ENCODE assay signal across 15 cellular contexts in genomic region chrX:95885074-95885473, GRCh38.
A peak's percentile ranks its signal among the peaks of the same experiment; 100 is the strongest.
DNase-seq lines count a peak whose midpoint lies in the region; ATAC-seq, FAIRE-seq and TF ChIP-seq lines count a peak whose summit lies in the region.
"Had no signal": no experiment of that assay in that cellular context is flagged by ENCODE, and none has a peak within 500 bp of the region (broad histone marks: within the 10 kb centered on the region; RNA-seq: fewer than 3 reads in every experiment).

No MANE protein-coding gene starts in this region.

- no peaks in the 10 kb centered on the region for H3K79me1 ChIP-seq in mesenchymal stem cell (replicated peaks; ENCODE audit: low read length, poor library complexity, severe bottlenecking)

- 24% methylated on average over 3 of the region's 3 CpGs for WGBS in liver
- 19% methylated on average over 3 of the region's 3 CpGs for WGBS in HepG2 (ENCODE audit: low lambda C conversion rate)
- WGBS in mesenchymal stem cell = 63% methylated on average over 1 of the region's 3 CpGs
- 32% methylated on average over 3 of the region's 3 CpGs for WGBS in esophagus muscularis mucosa

- H3K4me2 ChIP-seq in HepG2 (ENCODE audit: low read depth, low read length) (no peak overlapping the region), mesenchymal stem cell (ENCODE audit: low read length, poor library complexity, severe bottlenecking) (no peak overlapping the region)

- H2BK5ac ChIP-seq in mesenchymal stem cell (ENCODE audit: low read depth, low read length, poor library complexity, severe bottlenecking) = no peak overlapping the region

- TF ChIP-seq POLR2A in HepG2 (IDR thresholded peaks at IDR 0.05; ENCODE audit: insufficient read depth in 1 of 2, low read depth in 2 of 2, low read length in 2 of 2) (no peak), esophagus muscularis mucosa (IDR thresholded peaks at IDR 0.05; ENCODE audit: low read depth) (no peak)

- H3K36me3 ChIP-seq in liver (ENCODE audit: control insufficient read depth in 4 of 4, insufficient read depth in 3 of 4, low read depth in 1 of 4, low read length in 3 of 4) (no peaks in the 10 kb centered on the region), HepG2 (replicated peaks in 1 of 2; ENCODE audit: control insufficient read depth in 1 of 2, insufficient read depth in 2 of 2, low read length in 2 of 2) (no peaks in the 10 kb centered on the region), mesenchymal stem cell (ENCODE audit: control insufficient read depth in 1 of 2, insufficient read depth in 2 of 2, low read depth in 1 of 2, low read length in 2 of 2) (no peaks in the 10 kb centered on the region), esophagus muscularis mucosa (no peaks in the 10 kb centered on the region)
- H3K36me3 ChIP-seq: WERI-Rb-1 had no signal

- no peak overlapping the region for H3K9ac ChIP-seq in liver (ENCODE audit: low read depth in 1 of 2, low read length in 2 of 2)
- no peak overlapping the region for H3K9ac ChIP-seq in HepG2 (ENCODE audit: insufficient read depth, low read depth, low read length)
- H3K9ac ChIP-seq in mesenchymal stem cell (ENCODE audit: low read length) = no peak overlapping the region

- no peak overlapping the region for H2BK12ac ChIP-seq in mesenchymal stem cell (ENCODE audit: low read length in 2 of 2)

- TF ChIP-seq CTCF in liver (IDR thresholded peaks at IDR 0.05; ENCODE audit: low read depth, low read length, missing input control) = no peak
- no peak for TF ChIP-seq CTCF in HepG2 (CRISPR knock-in tag; IDR thresholded peaks at IDR 0.05)
- no peak for TF ChIP-seq CTCF in fibroblast of mammary gland (conservative IDR thresholded peaks at IDR 0.05; ENCODE audit: control insufficient read depth, insufficient read depth, low read depth, low read length)
- no peak for TF ChIP-seq CTCF in esophagus muscularis mucosa (IDR thresholded peaks at IDR 0.05)

- no peak overlapping the region for H2BK15ac ChIP-seq in mesenchymal stem cell (ENCODE audit: low read depth, poor library complexity, severe bottlenecking)

- no peak overlapping the region for H3K4me3 ChIP-seq in liver (ENCODE audit: low read depth in 1 of 3, low read length in 3 of 3)
- H3K4me3 ChIP-seq in HepG2 (replicated peaks in 1 of 3; ENCODE audit: insufficient read depth in 1 of 3, low read depth in 2 of 3, low read length in 3 of 3) = no peak overlapping the region
- no peak overlapping the region for H3K4me3 ChIP-seq in fibroblast of mammary gland (ENCODE audit: control insufficient read depth, low read depth, low read length)
- no peak overlapping the region for H3K4me3 ChIP-seq in mesenchymal stem cell (ENCODE audit: insufficient read depth in 1 of 2, low read depth in 1 of 2, low read length in 2 of 2)
- no peak overlapping the region for H3K4me3 ChIP-seq in esophagus muscularis mucosa

- H3K23ac ChIP-seq in mesenchymal stem cell (ENCODE audit: low read length in 2 of 2) = no peak overlapping the region

- no peak overlapping the region for H4K8ac ChIP-seq in mesenchymal stem cell (ENCODE audit: low read length)

- H2AK5ac ChIP-seq in mesenchymal stem cell (ENCODE audit: low read length, severe bottlenecking) = no peak overlapping the region

- TF ChIP-seq EP300 in HepG2 (IDR thresholded peaks at IDR 0.05; ENCODE audit: low read depth in 2 of 2, low read length in 2 of 2) (no peak), HepG2 (CRISPR knock-in tag; IDR thresholded peaks at IDR 0.05; ENCODE audit: borderline replicate concordance) (no peak), esophagus muscularis mucosa (IDR thresholded peaks at IDR 0.05) (no peak)

- no peak overlapping the region for H3K4ac ChIP-seq in mesenchymal stem cell (ENCODE audit: low read depth in 1 of 2, low read length in 2 of 2)

- no peak for DNase-seq in HepG2 (ENCODE audit: low spot score)
- peak; percentile 55 for DNase-seq in fibroblast of mammary gland (ENCODE audit: low read depth)
- peak; percentile 45 for DNase-seq in mesenchymal stem cell
- DNase-seq in esophagus muscularis mucosa (ENCODE audit: extremely low spot score) = no peak
- DNase-seq in HTR-8/SVneo (ENCODE audit: insufficient read length, low spot score) = no peak
- DNase-seq: activated naive CD4-positive, alpha-beta T cell; HCEC 1CT; islet precursor cell; MM.1S; nephron progenitor cell; WERI-Rb-1 had no signal

- no peaks in the 10 kb centered on the region for H4K20me1 ChIP-seq in HepG2 (ENCODE audit: insufficient read depth, low read length)

- no peak overlapping the region for H4K91ac ChIP-seq in mesenchymal stem cell (ENCODE audit: low read length)

- no TSS peak for BruUV-seq in HepG2 (replicated peaks; lab: Mats Ljungman, UMichigan)

- no peak overlapping the region for H2BK120ac ChIP-seq in mesenchymal stem cell (ENCODE audit: low read depth, low read length)

- TF ChIP-seq RAD21 in liver (IDR thresholded peaks at IDR 0.05) = no peak
- TF ChIP-seq RAD21 in HepG2 (CRISPR knock-in tag; IDR thresholded peaks at IDR 0.05) = no peak

- no peaks in the 10 kb centered on the region for H3K79me2 ChIP-seq in HepG2 (ENCODE audit: insufficient read depth, low read length)

- H3K27ac ChIP-seq in liver (ENCODE audit: low read depth in 1 of 2, low read length in 2 of 2) (peak overlapping the region in 1 of 2 donors; percentile 41), HepG2 (ENCODE audit: extremely low read length, insufficient read depth, low read length) (no peak overlapping the region), mesenchymal stem cell (ENCODE audit: low read length, poor library complexity, severe bottlenecking) (no peak overlapping the region), esophagus muscularis mucosa (replicated peaks in 1 of 4) (peak overlapping the region in 2 of 4 donors; percentile 46 to 51)
- H3K27ac ChIP-seq: WERI-Rb-1 had no signal

- ATAC-seq in HepG2 (no peak), GM19023 (IDR thresholded peaks at IDR 0.05; ENCODE audit: unreplicated experiment) (no peak), HG02973 (IDR thresholded peaks at IDR 0.05; ENCODE audit: unreplicated experiment) (no peak)

- POLR2A ChIA-PET in HepG2 (lab: Yijun Ruan, JAX) = no interaction called here

- in situ Hi-C loops in HepG2 (cut with HindIII; ENCODE audit: extremely low pct_ligation_motif_present, low pct_unique_long_range_greater_than_20kb) = no loop called here

- intact Hi-C loops in HepG2 (cut with micrococcal nuclease; ENCODE audit: unreplicated experiment) (no loop called here), esophagus muscularis mucosa (cut with DNase I) (no loop called here)

- H3K27me3 ChIP-seq in liver (ENCODE audit: control insufficient read depth in 4 of 4, insufficient read depth in 4 of 4, low read length in 3 of 4) = no peaks in the 10 kb centered on the region
- no peaks in the 10 kb centered on the region for H3K27me3 ChIP-seq in HepG2 (ENCODE audit: control insufficient read depth in 1 of 2, insufficient read depth in 2 of 2, low read length in 2 of 2)
- H3K27me3 ChIP-seq in mesenchymal stem cell (ENCODE audit: control insufficient read depth in 1 of 2, insufficient read depth in 1 of 2, low read length in 2 of 2) = peaks cover 0 to 5% of the 10 kb centered on the region in 2 experiments
- H3K27me3 ChIP-seq in esophagus muscularis mucosa = no peaks in the 10 kb centered on the region

- CTCF ChIA-PET in HepG2 (lab: Yijun Ruan, JAX; ENCODE audit: low intra/inter-chr PET ratio, low total read pairs) = no interaction called here

- H2AFZ ChIP-seq in HepG2 (ENCODE audit: low read length) (no peak overlapping the region), mesenchymal stem cell (ENCODE audit: low read depth, low read length) (no peak overlapping the region)

- H3K9me3 ChIP-seq in liver (ENCODE audit: control insufficient read depth in 4 of 4, low read length in 3 of 4) (no peaks in the 10 kb centered on the region), HepG2 (ENCODE audit: low read length) (no peaks in the 10 kb centered on the region), mesenchymal stem cell (ENCODE audit: control insufficient read depth, low read length) (no peaks in the 10 kb centered on the region), esophagus muscularis mucosa (no peaks in the 10 kb centered on the region)

- no peak overlapping the region for H3K14ac ChIP-seq in mesenchymal stem cell (ENCODE audit: low read length in 2 of 2)

- peaks cover 0 to 8% (median 0%) of the 10 kb centered on the region in 4 donors for H3K4me1 ChIP-seq in liver (ENCODE audit: control insufficient read depth in 4 of 4, insufficient read depth in 4 of 4, low read length in 3 of 4)
- H3K4me1 ChIP-seq in HepG2 (ENCODE audit: insufficient read depth, low read length) = no peaks in the 10 kb centered on the region
- no peaks in the 10 kb centered on the region for H3K4me1 ChIP-seq in mesenchymal stem cell (ENCODE audit: control insufficient read depth, insufficient read depth, low read depth, low read length)
- H3K4me1 ChIP-seq in esophagus muscularis mucosa = peaks cover 0 to 20% (median 11%) of the 10 kb centered on the region in 4 donors

- FAIRE-seq in HepG2 (lab: Jason Lieb, UNC) (no peak), HTR-8/SVneo (lab: Jason Lieb, UNC) (no peak)
- FAIRE-seq: frontal cortex had no signal

- H3K18ac ChIP-seq in mesenchymal stem cell (ENCODE audit: low read depth in 1 of 2, low read length in 2 of 2) = no peak overlapping the region

TF ChIP-seq in liver, 16 proteins besides CTCF, POLR2A, EP300 and RAD21 (continues in another document):
- TF ChIP-seq MAX (IDR thresholded peaks at IDR 0.05) = peak; percentile 19
- no peak for TF ChIP-seq TAF1 (conservative IDR thresholded peaks at IDR 0.05)
- TF ChIP-seq YY1 (IDR thresholded peaks at IDR 0.05) = peak; percentile 12
- TF ChIP-seq GABPA (IDR thresholded peaks at IDR 0.05 in 1 of 2, conservative IDR thresholded peaks at IDR 0.05 in 1 of 2) = no peak
- TF ChIP-seq ATF3 (IDR thresholded peaks at IDR 0.05) = no peak

TF ChIP-seq in HepG2, 621 proteins besides CTCF, POLR2A, EP300 and RAD21:
- TF ChIP-seq KLF16 (CRISPR knock-in tag; IDR thresholded peaks at IDR 0.05) (no peak), ZFP36L1 (CRISPR knock-in tag; IDR thresholded peaks at IDR 0.05) (no peak), ZNF543 (CRISPR knock-in tag; IDR thresholded peaks at IDR 0.05) (no peak), WIZ (CRISPR knock-in tag; IDR thresholded peaks at IDR 0.05) (no peak), PHF20 (CRISPR knock-in tag; IDR thresholded peaks at IDR 0.05) (no peak), ZNF138 (CRISPR knock-in tag; IDR thresholded peaks at IDR 0.05; ENCODE audit: low read depth) (no peak), ZNF275 (CRISPR knock-in tag; IDR thresholded peaks at IDR 0.05; ENCODE audit: borderline replicate concordance) (no peak), RFXAP (CRISPR knock-in tag; IDR thresholded peaks at IDR 0.05; ENCODE audit: borderline replicate concordance) (no peak)

Comparison
In these comparisons a context has a peak if more than half of its experiments do, and no peak if none do; other contexts are left out.
1. DNase-seq: peak in fibroblast of mammary gland (single experiment) and mesenchymal stem cell (single experiment); none in HepG2 (single experiment), esophagus muscularis mucosa (single experiment) and HTR-8/SVneo (single experiment).